In the genomic region with DNA sequence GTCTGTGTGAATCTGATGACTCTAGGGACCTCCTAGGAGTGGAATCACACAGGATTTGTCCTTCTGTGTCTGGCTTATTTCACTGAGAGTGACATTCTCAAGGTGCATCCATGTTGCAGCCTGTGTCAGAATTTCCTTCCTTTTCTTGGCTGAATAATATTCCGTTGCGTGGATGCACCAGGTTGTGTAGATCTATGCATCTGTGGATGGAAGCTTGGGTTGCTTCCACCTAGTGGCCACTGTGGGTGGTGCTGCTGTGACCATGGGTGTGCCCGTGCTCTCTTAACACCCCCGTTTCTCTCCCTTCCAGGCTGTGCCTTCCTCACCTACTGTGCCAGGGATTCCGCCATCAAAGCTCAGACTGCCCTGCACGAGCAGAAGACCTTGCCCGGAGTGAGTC, we compare ENCODE assay signal across 8 cellular contexts. TPM values are rescaled to one million over a fixed set of nuclear protein-coding genes. Genes with fewer than 3 reads are reported as not detected.
DNase-seq lines count a peak whose midpoint lies in the region; ATAC-seq and TF ChIP-seq lines count a peak whose summit lies in the region.

No MANE protein-coding gene starts in this region.

- CTCF ChIA-PET in IMR-90 (lab: Yijun Ruan, JAX), result no interaction called here

- dilution Hi-C loops in IMR-90 (cut with HindIII; ENCODE audit: low sequenced_read_pairs, unreplicated experiment), result no loop called here

- TF ChIP-seq EP300 in gastroesophageal sphincter (IDR thresholded peaks at IDR 0.05), result no peak

- no peak overlapping the region for H3K27ac Mint-ChIP-seq in stimulated activated naive B cell treated with anti-CD40 and anti-IgM and Interleukin-4, amounts not matched to agents 10 μg/mL and 1 μg/mL and 100 μg/mL, for 72 hours

- no peaks in the 10 kb centered on the region for H3K4me1 ChIP-seq in IMR-90 (ENCODE audit: control insufficient read depth, insufficient read depth, low read length)
- H3K4me1 ChIP-seq in gastroesophageal sphincter, result no peaks in the 10 kb centered on the region

- H3K9ac ChIP-seq in IMR-90 (ENCODE audit: low read depth, low read length), result no peak overlapping the region

- no peak overlapping the region for H3K4ac ChIP-seq in IMR-90 (ENCODE audit: low read depth, low read length)

- H3K9me1 ChIP-seq in IMR-90 (ENCODE audit: insufficient read depth, low read length), result no peaks in the 10 kb centered on the region

- H3K14ac ChIP-seq in IMR-90 (replicated peaks; ENCODE audit: low read depth, low read length), result no peak overlapping the region

- H3K23ac ChIP-seq in IMR-90 (ENCODE audit: low read depth, low read length), result no peak overlapping the region

- no peak overlapping the region for H2BK15ac ChIP-seq in IMR-90 (ENCODE audit: low read depth, low read length)

- H3K36me3 Mint-ChIP-seq in stimulated activated naive B cell treated with anti-CD40 and anti-IgM and Interleukin-4, amounts not matched to agents 10 μg/mL and 1 μg/mL and 100 μg/mL, for 72 hours, result peaks cover 4 to 5% of the 10 kb centered on the region in 2 donors

- DNase-seq in AG09309 (ENCODE audit: low read depth) (no peak), IMR-90 (no peak)
- peak; percentile 54 for DNase-seq in activated CD8-positive, alpha-beta memory T cell treated with anti-CD3 and anti-CD28 coated beads, Interleukin-2, amount 50 U/mL, for 4 hours
- peak; percentile 26 for DNase-seq in stimulated activated naive B cell treated with anti-CD40 and anti-IgM and Interleukin-4, amounts not matched to agents 10 μg/mL and 1 μg/mL and 100 μg/mL, for 72 hours

- H3K18ac ChIP-seq in IMR-90 (ENCODE audit: low read depth, low read length), result no peak overlapping the region

- H3K4me3 ChIP-seq in AG09309 (ENCODE audit: control insufficient read depth, low read depth, low read length) (no peak overlapping the region), IMR-90 (ENCODE audit: insufficient read depth, low read depth, low read length) (no peak overlapping the region), gastroesophageal sphincter (no peak overlapping the region)

- no peak for ATAC-seq in IMR-90 (ENCODE audit: low read depth)
- no peak for ATAC-seq in gastroesophageal sphincter
- ATAC-seq in stimulated activated naive B cell treated with anti-CD40 and anti-IgM and Interleukin-4, amounts not matched to agents 10 μg/mL and 1 μg/mL and 100 μg/mL, for 72 hours (replicated peaks), result peak; percentile 80 to 90
- ATAC-seq in GM19467 (IDR thresholded peaks at IDR 0.05; ENCODE audit: unreplicated experiment), result no peak
- ATAC-seq in HG02798 (IDR thresholded peaks at IDR 0.05; ENCODE audit: poor library complexity, unreplicated experiment), result no peak
- ATAC-seq in HG03280 (IDR thresholded peaks at IDR 0.05; ENCODE audit: unreplicated experiment), result no peak

- no peak overlapping the region for H2BK5ac ChIP-seq in IMR-90 (ENCODE audit: low read depth, low read length, poor library complexity, severe bottlenecking)

- H3K27me3 ChIP-seq in IMR-90 (ENCODE audit: control insufficient read depth, insufficient read depth, low read length), result peaks cover 5% of the 10 kb centered on the region
- H3K27me3 ChIP-seq in gastroesophageal sphincter, result peaks cover 66% of the 10 kb centered on the region

- TF ChIP-seq CTCF in AG09309 (IDR thresholded peaks at IDR 0.05; ENCODE audit: control insufficient read depth, insufficient read depth, low read depth, low read length, missing control alignments), result peak; percentile 59
- peak; percentile 42 for TF ChIP-seq CTCF in IMR-90 (conservative IDR thresholded peaks at IDR 0.05; ENCODE audit: low read depth, low read length)
- peak in 3 of 4 experiments; percentile 23 to 49 (median 29) for TF ChIP-seq CTCF in gastroesophageal sphincter (IDR thresholded peaks at IDR 0.05)

- H4K20me1 ChIP-seq in IMR-90 (ENCODE audit: insufficient read depth, low read length), result no peaks in the 10 kb centered on the region

- TF ChIP-seq POLR2A in IMR-90 (IDR thresholded peaks at IDR 0.05; ENCODE audit: low read depth, low read length) (no peak), gastroesophageal sphincter (IDR thresholded peaks at IDR 0.05) (no peak)

- H3K4me2 ChIP-seq in IMR-90 (ENCODE audit: low read depth, low read length), result no peak overlapping the region

- H3K36me3 ChIP-seq in IMR-90 (ENCODE audit: control insufficient read depth, insufficient read depth, low read length), result no peaks in the 10 kb centered on the region
- H3K36me3 ChIP-seq in gastroesophageal sphincter, result no peaks in the 10 kb centered on the region

- peaks cover 0 to 2% of the 10 kb centered on the region in 2 donors for H3K4me1 Mint-ChIP-seq in stimulated activated naive B cell treated with anti-CD40 and anti-IgM and Interleukin-4, amounts not matched to agents 10 μg/mL and 1 μg/mL and 100 μg/mL, for 72 hours

- no peak overlapping the region for H2BK20ac ChIP-seq in IMR-90 (ENCODE audit: low read depth, low read length)

- H2AK5ac ChIP-seq in IMR-90 (ENCODE audit: low read depth, low read length), result no peak overlapping the region

- H3K79me1 ChIP-seq in IMR-90 (ENCODE audit: low read depth in 1 of 2, low read length in 2 of 2), result no peaks in the 10 kb centered on the region

- intact Hi-C loops in IMR-90 (cut with micrococcal nuclease), result no loop called here

- H2BK120ac ChIP-seq in IMR-90 (ENCODE audit: low read depth, low read length), result no peak overlapping the region

- POLR2A ChIA-PET in IMR-90 (lab: Charles Lee; ENCODE audit: unreplicated experiment), result no interaction called here

- BruUV-seq in IMR-90 (replicated peaks; lab: Mats Ljungman, UMichigan), result no TSS peak

- H4K8ac ChIP-seq in IMR-90 (ENCODE audit: low read depth in 2 of 2, low read length in 2 of 2), result no peak overlapping the region

- H4K91ac ChIP-seq in IMR-90 (ENCODE audit: insufficient read depth, low read depth, low read length), result no peak overlapping the region

- in situ Hi-C loops in IMR-90 (cut with MboI; ENCODE audit: low sequenced_read_pairs), result no loop called here

- no peak overlapping the region for H2AK9ac ChIP-seq in IMR-90 (replicated peaks; ENCODE audit: low read depth, low read length, poor library complexity)

- H3K27ac ChIP-seq in IMR-90 (ENCODE audit: insufficient read depth, low read length) (no peak overlapping the region), gastroesophageal sphincter (no peak overlapping the region)

- peak; percentile 19; the same call in 1 of the 2 replicates for TF ChIP-seq RAD21 in IMR-90 (IDR thresholded peaks at IDR 0.05; ENCODE audit: low read length)

- H3K9me3 Mint-ChIP-seq in stimulated activated naive B cell treated with anti-CD40 and anti-IgM and Interleukin-4, amounts not matched to agents 10 μg/mL and 1 μg/mL and 100 μg/mL, for 72 hours, result peaks cover 8 to 14% of the 10 kb centered on the region in 2 donors

- H3K56ac ChIP-seq in IMR-90 (ENCODE audit: extremely low read depth, insufficient read depth, low read length), result no peak overlapping the region

- no peak overlapping the region for H3K4me3 Mint-ChIP-seq in stimulated activated naive B cell treated with anti-CD40 and anti-IgM and Interleukin-4, amounts not matched to agents 10 μg/mL and 1 μg/mL and 100 μg/mL, for 72 hours

- WGBS in IMR-90 (ENCODE audit: extremely low coverage in 2 of 2, insufficient read length in 1 of 2), 2 experiments, result no CpG with 5 or more reads among the region's 7 CpGs
- 54% methylated on average over 3 of the region's 7 CpGs; no CpG with 5 or more reads in 1 of the 2 donors for whole genome bisulfite sequencing in gastroesophageal sphincter (ENCODE audit: low coverage in 1 of 2), 2 donors

- H4K5ac ChIP-seq in IMR-90 (ENCODE audit: low read depth, low read length), result no peak overlapping the region

- H3K9me3 ChIP-seq in IMR-90 (ENCODE audit: control insufficient read depth, insufficient read depth, low read length), result peaks cover 10% of the 10 kb centered on the region
- peaks cover 0 to 17% (median 0%) of the 10 kb centered on the region in 3 donors for H3K9me3 ChIP-seq in gastroesophageal sphincter

- H3K27me3 Mint-ChIP-seq in stimulated activated naive B cell treated with anti-CD40 and anti-IgM and Interleukin-4, amounts not matched to agents 10 μg/mL and 1 μg/mL and 100 μg/mL, for 72 hours, result peaks cover 45 to 58% of the 10 kb centered on the region in 2 donors

- peak overlapping the region; percentile 35 for H2AFZ ChIP-seq in IMR-90 (replicated peaks; ENCODE audit: low read length, poor library complexity)

TF ChIP-seq in IMR-90, 13 proteins besides CTCF, POLR2A, EP300 and RAD21:
- TF ChIP-seq SMC3 (IDR thresholded peaks at IDR 0.05; ENCODE audit: low read depth, low read length) (no peak), MAZ (IDR thresholded peaks at IDR 0.05; ENCODE audit: borderline replicate concordance, low read depth, low read length) (no peak), MAFK (IDR thresholded peaks at IDR 0.05; ENCODE audit: low read depth, low read length) (no peak), RCOR1 (IDR thresholded peaks at IDR 0.05; ENCODE audit: insufficient replicate concordance, low read length) (no peak), MXI1 (IDR thresholded peaks at IDR 0.05; ENCODE audit: borderline replicate concordance, low read depth, low read length) (no peak), CHD1 (IDR thresholded peaks at IDR 0.05; ENCODE audit: low read depth, low read length) (no peak)
- TF ChIP-seq, protein P1, sequence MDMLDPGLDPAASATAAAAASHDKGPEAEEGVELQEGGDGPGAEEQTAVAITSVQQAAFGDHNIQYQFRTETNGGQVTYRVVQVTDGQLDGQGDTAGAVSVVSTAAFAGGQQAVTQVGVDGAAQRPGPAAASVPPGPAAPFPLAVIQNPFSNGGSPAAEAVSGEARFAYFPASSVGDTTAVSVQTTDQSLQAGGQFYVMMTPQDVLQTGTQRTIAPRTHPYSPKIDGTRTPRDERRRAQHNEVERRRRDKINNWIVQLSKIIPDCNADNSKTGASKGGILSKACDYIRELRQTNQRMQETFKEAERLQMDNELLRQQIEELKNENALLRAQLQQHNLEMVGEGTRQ (IDR thresholded peaks at IDR 0.05; ENCODE audit: low read depth, low read length), result no peak

RNA-seq across cellular contexts. Expression of a gene that starts 26.2 kb away (rescaled TPM):
- total RNA-seq in IMR-90 (2012; rRNA removed) (not detected in 2 replicates), gastroesophageal sphincter (not detected)
- polyA plus RNA-seq in IMR-90 (2012; rRNA removed), result 0.02 TPM in 1 of 2 replicates, not detected in the other
- polyA plus RNA-seq in IMR-90 (2012; cell fraction: cytosol; rRNA removed), result 0.05 TPM in 1 of 2 replicates, not detected in the other
- polyA plus RNA-seq in IMR-90 (2012; cell fraction: nucleus; rRNA removed; ENCODE audit: low replicate concordance), result 0.24 and 0.29 TPM in 2 replicates

Comparison
In these comparisons a context has a peak if more than half of its experiments do, and no peak if none do; other contexts are left out.
1. DNase-seq: peak in activated CD8-positive, alpha-beta memory T cell treated with anti-CD3 and anti-CD28 coated beads, Interleukin-2, amount 50 U/mL, for 4 hours (single experiment) and stimulated activated naive B cell treated with anti-CD40 and anti-IgM and Interleukin-4, amounts not matched to agents 10 μg/mL and 1 μg/mL and 100 μg/mL, for 72 hours (single experiment); none in AG09309 (single experiment) and IMR-90 (single experiment).
2. ATAC-seq: peak in stimulated activated naive B cell treated with anti-CD40 and anti-IgM and Interleukin-4, amounts not matched to agents 10 μg/mL and 1 μg/mL and 100 μg/mL, for 72 hours (2 of 2); none in IMR-90 (single experiment), gastroesophageal sphincter (single experiment), GM19467 (single experiment), HG02798 (single experiment) and HG03280 (single experiment).
3. Peak in every context shown above with its lines, with median percentiles within 50 percentile points of each other: CTCF ChIP-seq.